15 cellular contexts compared by ENCODE assay signal in genomic region chr2:133711226-133711625, GRCh38.
A peak's percentile ranks its signal among the peaks of the same experiment; 100 is the strongest.
DNase-seq lines count a peak whose midpoint lies in the region; ATAC-seq and TF ChIP-seq lines count a peak whose summit lies in the region.
"Had no signal": no experiment of that assay in that cellular context is flagged by ENCODE, and none has a peak within 500 bp of the region (broad histone marks: within the 10 kb centered on the region; RNA-seq: fewer than 3 reads in every experiment).

No MANE protein-coding gene starts in this region.

- H3K9me3 Mint-ChIP-seq in brain = peaks cover 4 to 12% (median 6%) of the 10 kb centered on the region in 5 experiments

- H3K4me3 Mint-ChIP-seq in brain = peak overlapping the region in 2 of 5 experiments; percentile 25 to 61
- H3K4me3 Mint-ChIP-seq: IgD-negative memory B cell had no signal

- no peak for ATAC-seq in Right ventricle myocardium inferior
- no peak for ATAC-seq in HG03196 (IDR thresholded peaks at IDR 0.05; ENCODE audit: unreplicated experiment)
- ATAC-seq: Panc1 had no signal

- intact Hi-C loops in Right ventricle myocardium inferior (cut with DNase I) = no loop called here

- no peak for TF ChIP-seq CTCF in brain (conservative IDR thresholded peaks at IDR 0.05)

- DNase-seq in SHP77 (lab: John Stamatoyannopoulos, UW) = peak; percentile 3 to 13
- DNase-seq in SHP77 treated with DMSO at 0.1 percent for 48 hours (lab: John Stamatoyannopoulos, UW) = no peak
- peak; percentile 40 for DNase-seq in medulla oblongata (ENCODE audit: extremely low spot score)
- peak; percentile 16 for DNase-seq in superior temporal gyrus (ENCODE audit: extremely low spot score)
- no peak for DNase-seq in Right ventricle myocardium inferior (ENCODE audit: missing footprints)
- no peak for DNase-seq in NCI-H748 treated with DMSO at 0.1 percent for 48 hours (lab: John Stamatoyannopoulos, UW)
- DNase-seq: 8988T, DMS153, H7, NCI-H1930, Right ventricle myocardium superior had no signal

- peaks cover 19% of the 10 kb centered on the region for H3K4me1 Mint-ChIP-seq in brain
- H3K4me1 Mint-ChIP-seq: IgD-negative memory B cell had no signal

- H3K36me3 Mint-ChIP-seq in brain = no peaks in the 10 kb centered on the region

- H3K27me3 Mint-ChIP-seq in brain = no peaks in the 10 kb centered on the region

- peak overlapping the region in 3 of 5 experiments; percentile 59 to 80 (median 73) for H3K27ac Mint-ChIP-seq in brain
- H3K27ac Mint-ChIP-seq: IgD-negative memory B cell had no signal

Comparison
In these comparisons a context has a peak if more than half of its experiments do, and no peak if none do; other contexts are left out.
1. DNase-seq: peak in SHP77 (2 of 2), medulla oblongata (single experiment) and superior temporal gyrus (single experiment); none in SHP77 treated with DMSO at 0.1 percent for 48 hours (single experiment), Right ventricle myocardium inferior (single experiment) and NCI-H748 treated with DMSO at 0.1 percent for 48 hours (single experiment).